8 cellular contexts compared by ENCODE assay signal in the genomic region with DNA sequence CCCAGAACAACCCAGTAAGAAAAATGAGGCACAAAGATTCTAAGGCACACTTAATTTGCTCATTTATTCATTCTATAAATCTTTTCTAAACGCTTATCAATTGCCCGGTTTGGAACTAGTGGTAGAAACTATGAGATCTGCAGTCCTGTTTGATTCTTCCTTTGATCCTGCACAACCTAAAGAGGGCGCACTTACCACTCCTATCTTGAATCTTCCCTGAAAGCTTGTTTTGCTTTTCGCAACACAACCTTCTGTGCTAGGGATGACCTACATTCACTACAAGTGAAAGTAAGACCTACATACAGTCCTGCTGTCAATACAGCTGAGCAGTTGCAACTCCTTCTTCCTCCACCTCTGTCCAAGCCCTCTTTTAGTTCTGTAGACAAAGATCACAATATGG. TPM values are rescaled to one million over a fixed set of nuclear protein-coding genes. Genes with fewer than 3 reads are reported as not detected.
DNase-seq lines count a peak whose midpoint lies in the region; ATAC-seq and TF ChIP-seq lines count a peak whose summit lies in the region.

No MANE protein-coding gene starts in this region.

- H3K4ac ChIP-seq in mesendoderm (ENCODE audit: low read depth, low read length): no peak overlapping the region

- TF ChIP-seq POLR2A in body of pancreas (IDR thresholded peaks at IDR 0.05): no peak

- in situ Hi-C loops in HAP-1 (cut with MboI; ENCODE audit: low sequenced_read_pairs): loop anchor here (10.0 kb wide), 1 partner anchor 590 kb away; no protein-coding TSS in a partner anchor

- H3K9ac ChIP-seq in mesendoderm (ENCODE audit: low read length): no peak overlapping the region

- no peak overlapping the region for H2BK15ac ChIP-seq in mesendoderm (replicated peaks; ENCODE audit: low read depth)

- H2BK120ac ChIP-seq in mesendoderm (ENCODE audit: low read depth, low read length): no peak overlapping the region

- WGBS in body of pancreas, 2 donors: 32 to 44% methylated on average over 4 of the region's 4 CpGs
- no CpG with 5 or more reads among the region's 4 CpGs for WGBS in mesendoderm (ENCODE audit: extremely low coverage, insufficient coverage, low lambda C conversion rate)

- DNase-seq in NCI-H1092 treated with DMSO at 0.1 percent for 48 hours (lab: John Stamatoyannopoulos, UW) (peak; percentile 14), NCI-H1092 (lab: John Stamatoyannopoulos, UW) (no peak), HAP-1 (ENCODE audit: low spot score in 2 of 2) (peak; percentile 60 to 61), NOMO-1 treated with DMSO at 0.1 percent for 48 hours (lab: John Stamatoyannopoulos, UW; ENCODE audit: unreplicated experiment) (peak; percentile 74), body of pancreas (peak; percentile 46 to 66 (median 51)), mesendoderm (peak; percentile 65)

- H4K5ac ChIP-seq in mesendoderm (ENCODE audit: low read length): no peak overlapping the region

- H3K18ac ChIP-seq in mesendoderm (ENCODE audit: low read length): no peak overlapping the region

- H3K4me3 ChIP-seq in HAP-1 (no peak overlapping the region), body of pancreas (no peak overlapping the region), mesendoderm (ENCODE audit: low read length) (no peak overlapping the region)

- no peak overlapping the region for H2AK5ac ChIP-seq in mesendoderm (ENCODE audit: low read length)

- H3K23ac ChIP-seq in mesendoderm (ENCODE audit: low read length): no peak overlapping the region

- H3K4me1 ChIP-seq in HAP-1: no peaks in the 10 kb centered on the region; the same call in 1 of the 2 replicates
- no peaks in the 10 kb centered on the region for H3K4me1 ChIP-seq in body of pancreas
- H3K4me1 ChIP-seq in mesendoderm (ENCODE audit: control insufficient read depth, low read depth, low read length): no peaks in the 10 kb centered on the region

- ATAC-seq in body of pancreas (peak; percentile 71), HG03378 (IDR thresholded peaks at IDR 0.05; ENCODE audit: unreplicated experiment) (no peak), HG02610 (IDR thresholded peaks at IDR 0.05; ENCODE audit: unreplicated experiment) (no peak)

- no peak overlapping the region for H3K4me2 ChIP-seq in mesendoderm (ENCODE audit: low read length)

- H3K56ac ChIP-seq in mesendoderm (ENCODE audit: low read length): no peak overlapping the region

- intact Hi-C loops in body of pancreas (cut with DNase I): no loop called here

- no peaks in the 10 kb centered on the region for H3K79me1 ChIP-seq in mesendoderm (ENCODE audit: low read length)

- H3K9me3 ChIP-seq in HAP-1: peaks cover 3% of the 10 kb centered on the region; the same call in 1 of the 2 replicates
- no peaks in the 10 kb centered on the region for H3K9me3 ChIP-seq in body of pancreas

- no peak overlapping the region for H2BK5ac ChIP-seq in mesendoderm (ENCODE audit: low read length)

- H4K8ac ChIP-seq in mesendoderm (ENCODE audit: low read depth, low read length): no peak overlapping the region

- H3K27me3 ChIP-seq in HAP-1 (ENCODE audit: low read depth) (no peaks in the 10 kb centered on the region), body of pancreas (no peaks in the 10 kb centered on the region), mesendoderm (ENCODE audit: insufficient read depth, low read length, poor library complexity) (no peaks in the 10 kb centered on the region)

- H3K79me2 ChIP-seq in mesendoderm (ENCODE audit: control insufficient read depth, insufficient read depth, low read length): no peaks in the 10 kb centered on the region

- H3K36me3 ChIP-seq in HAP-1 (replicated peaks) (no peaks in the 10 kb centered on the region), body of pancreas (replicated peaks in 1 of 2; ENCODE audit: insufficient read depth in 1 of 2, low read depth in 2 of 2) (no peaks in the 10 kb centered on the region), mesendoderm (ENCODE audit: control insufficient read depth, insufficient read depth, low read length) (no peaks in the 10 kb centered on the region)

- H3K27ac ChIP-seq in body of pancreas (no peak overlapping the region), mesendoderm (ENCODE audit: low read depth, low read length) (no peak overlapping the region)

- peak; percentile 19 to 65 (median 60) for TF ChIP-seq CTCF in body of pancreas (IDR thresholded peaks at IDR 0.05)

RNA-seq across cellular contexts. Expression of gene ARL4A, which starts 12.6 kb away (rescaled TPM):
- total RNA-seq in body of pancreas: 10 to 100 TPM in 1 of 2 donors, 1 to 10 TPM in 1; 4.0 to 13.0 TPM
- 18.5 TPM for polyA plus RNA-seq in mesendoderm (2013, experiment 1 of 2)
- polyA plus RNA-seq in mesendoderm (2013, experiment 2 of 2): 21.7 TPM
